20 cellular contexts compared by ENCODE assay signal in genomic region chr6:142087950-142088857, GRCh38. TPM values are rescaled to one million over a fixed set of nuclear protein-coding genes. Genes with fewer than 3 reads are reported as not detected.
DNase-seq lines count a peak whose midpoint lies in the region; ATAC-seq and TF ChIP-seq lines count a peak whose summit lies in the region.
"Had no signal": no experiment of that assay in that cellular context is flagged by ENCODE, and none has a peak within 500 bp of the region (broad histone marks: within the 10 kb centered on the region; RNA-seq: fewer than 3 reads in every experiment).

No MANE protein-coding gene starts in this region.

- TF ChIP-seq CTCF in WTC11 (IDR thresholded peaks at IDR 0.05) (no peak), GM10266 (IDR thresholded peaks at IDR 0.05; ENCODE audit: control insufficient read depth, insufficient read depth, low read depth, missing control alignments) (no peak), transverse colon (IDR thresholded peaks at IDR 0.05) (no peak), suprapubic skin (IDR thresholded peaks at IDR 0.05) (no peak)

- no peak for TF ChIP-seq POLR2A in transverse colon (IDR thresholded peaks at IDR 0.05)
- no peak for TF ChIP-seq POLR2A in suprapubic skin (IDR thresholded peaks at IDR 0.05)

- H3K27me3 ChIP-seq in iPS-15b (ENCODE audit: control insufficient read depth, insufficient read depth, low read length): peaks cover 19% of the 10 kb centered on the region
- peaks cover 13% of the 10 kb centered on the region for H3K27me3 ChIP-seq in skeletal muscle satellite cell (ENCODE audit: control insufficient read depth, insufficient read depth, low read length)
- peaks cover 18% of the 10 kb centered on the region for H3K27me3 ChIP-seq in transverse colon
- peaks cover 17% of the 10 kb centered on the region for H3K27me3 ChIP-seq in suprapubic skin
- H3K27me3 ChIP-seq: SJCRH30 had no signal

- 37 to 47% methylated on average over 4 to 49 of the region's 49 CpGs for WGBS in transverse colon (ENCODE audit: low coverage in 1 of 2), 2 donors
- WGBS in suprapubic skin: 20% methylated on average over 34 of the region's 49 CpGs

- H3K36me3 Mint-ChIP-seq in activated T-cell treated with anti-CD3 and anti-CD28 coated beads, Interleukin-2, amount 50 U/mL, for 24 hours (ENCODE audit: low read depth): no peaks in the 10 kb centered on the region
- H3K36me3 Mint-ChIP-seq in WTC11: no peaks in the 10 kb centered on the region

- POLR2A ChIA-PET in WTC11 (lab: Charles Lee): no interaction called here

- peak overlapping the region; percentile 6 for H3K4me3 Mint-ChIP-seq in activated T-cell treated with anti-CD3 and anti-CD28 coated beads, Interleukin-2, amount 50 U/mL, for 24 hours
- H3K4me3 Mint-ChIP-seq in WTC11: peak overlapping the region; percentile 79
- H3K4me3 Mint-ChIP-seq: activated CD8-positive, alpha-beta T cell treated with anti-CD3 and anti-CD28 coated beads, Interleukin-2, amount 10 ng/mL, durations not matched to agents 7 days and 5 days had no signal

- H3K9ac ChIP-seq in iPS-15b (ENCODE audit: low read depth, low read length): no peak overlapping the region
- H3K9ac ChIP-seq in skeletal muscle satellite cell (ENCODE audit: low read depth, low read length): no peak overlapping the region

- H3K27ac Mint-ChIP-seq in activated T-cell treated with anti-CD3 and anti-CD28 coated beads, Interleukin-2, amount 50 U/mL, for 24 hours: no peak overlapping the region
- H3K27ac Mint-ChIP-seq in WTC11: no peak overlapping the region
- H3K27ac Mint-ChIP-seq: activated CD8-positive, alpha-beta T cell treated with anti-CD3 and anti-CD28 coated beads, Interleukin-2, amount 10 ng/mL, durations not matched to agents 7 days and 5 days had no signal

- peak overlapping the region; percentile 55 for H3K4me2 ChIP-seq in skeletal muscle satellite cell (ENCODE audit: low read length)
- H3K4me2 ChIP-seq: A549, smooth muscle cell had no signal

- H3K27me3 Mint-ChIP-seq in activated T-cell treated with anti-CD3 and anti-CD28 coated beads, Interleukin-2, amount 50 U/mL, for 24 hours: peaks cover 37% of the 10 kb centered on the region
- H3K27me3 Mint-ChIP-seq in WTC11 (ENCODE audit: low read depth): peaks cover 25% of the 10 kb centered on the region

- in situ Hi-C loops in transverse colon (cut with MboI; ENCODE audit: low pct_ligation_motif_present in 1 of 4, low pct_unique_long_range_greater_than_20kb in 1 of 4, low sequenced_read_pairs in 3 of 4): no loop called here

- H3K36me3 ChIP-seq in iPS-15b (ENCODE audit: control insufficient read depth, insufficient read depth, low read length) (no peaks in the 10 kb centered on the region), skeletal muscle satellite cell (ENCODE audit: insufficient read depth, low read length) (no peaks in the 10 kb centered on the region), transverse colon (no peaks in the 10 kb centered on the region), suprapubic skin (no peaks in the 10 kb centered on the region)
- H3K36me3 ChIP-seq: HAP-1, lower lobe of right lung, SJCRH30 had no signal

- CTCF ChIA-PET in WTC11 (lab: Charles Lee): interaction anchor here (0.7 to 1.9 kb wide), 5 partner anchors 16 to 465 kb away, joined by 3 to 17 read pairs (median 5); no protein-coding TSS in a partner anchor

- peak; percentile 81 for ATAC-seq in WTC11
- ATAC-seq: activated CD8-positive, alpha-beta T cell treated with anti-CD3 and anti-CD28 coated beads, Interleukin-2, amount 10 ng/mL, durations not matched to agents 7 days and 5 days had no signal

- H3K9me3 Mint-ChIP-seq in activated T-cell treated with anti-CD3 and anti-CD28 coated beads, Interleukin-2, amount 50 U/mL, for 24 hours: no peaks in the 10 kb centered on the region
- no peaks in the 10 kb centered on the region for H3K9me3 Mint-ChIP-seq in WTC11

- no peaks in the 10 kb centered on the region for H3K9me3 ChIP-seq in iPS-15b (ENCODE audit: control insufficient read depth, insufficient read depth, low read length)
- no peaks in the 10 kb centered on the region for H3K9me3 ChIP-seq in skeletal muscle satellite cell (replicated peaks; ENCODE audit: low read length)
- no peaks in the 10 kb centered on the region for H3K9me3 ChIP-seq in transverse colon
- H3K9me3 ChIP-seq in suprapubic skin: no peaks in the 10 kb centered on the region
- H3K9me3 ChIP-seq: A549, HAP-1, lower lobe of right lung, SJCRH30 had no signal

- H3K4me1 Mint-ChIP-seq in activated T-cell treated with anti-CD3 and anti-CD28 coated beads, Interleukin-2, amount 50 U/mL, for 24 hours (ENCODE audit: low read depth): peaks cover 17% of the 10 kb centered on the region
- H3K4me1 Mint-ChIP-seq in WTC11: peaks cover 7% of the 10 kb centered on the region

- H3K27ac ChIP-seq in transverse colon: no peak overlapping the region
- no peak overlapping the region for H3K27ac ChIP-seq in suprapubic skin
- H3K27ac ChIP-seq: A549, epithelial cell of prostate, lower lobe of right lung, SJCRH30 had no signal

- no peak for DNase-seq in activated T-cell treated with anti-CD3 and anti-CD28 coated beads, Interleukin-2, amount 50 U/mL, for 24 hours
- DNase-seq in activated T-cell treated with anti-CD3 and anti-CD28 coated beads for 4 hours: no peak
- peak; percentile 18 for DNase-seq in WTC11 (ENCODE audit: low spot score)
- no peak for DNase-seq in GM10266 (ENCODE audit: extremely low spot score)
- no peak for DNase-seq in transverse colon
- no peak for DNase-seq in suprapubic skin (ENCODE audit: low spot score in 2 of 2)
- DNase-seq: activated CD8-positive, alpha-beta T cell treated with anti-CD3 and anti-CD28 coated beads, Interleukin-2, amount 10 ng/mL, durations not matched to agents 7 days and 5 days; central memory CD4-positive, alpha-beta T cell; COR-L47; hippocampal formation; Kasumi-1; lower lobe of right lung; substantia nigra had no signal

- intact Hi-C loops in transverse colon (cut with DNase I; ENCODE audit: low total_unique reads): no loop called here

- TF ChIP-seq EP300 in transverse colon (IDR thresholded peaks at IDR 0.05; ENCODE audit: low read depth): no peak
- no peak for TF ChIP-seq EP300 in suprapubic skin (IDR thresholded peaks at IDR 0.05)

- H3K4me1 ChIP-seq in iPS-15b (ENCODE audit: control insufficient read depth, insufficient read depth, low read length) (no peaks in the 10 kb centered on the region), skeletal muscle satellite cell (ENCODE audit: control insufficient read depth, insufficient read depth, low read length) (peaks cover 5% of the 10 kb centered on the region), transverse colon (no peaks in the 10 kb centered on the region), suprapubic skin (peaks cover 9% of the 10 kb centered on the region)
- H3K4me1 ChIP-seq: A549, HAP-1, lower lobe of right lung, SJCRH30 had no signal

- H3K4me3 ChIP-seq in iPS-15b (ENCODE audit: low read depth, low read length) (peak overlapping the region; percentile 65), skeletal muscle satellite cell (ENCODE audit: low read length) (no peak overlapping the region), transverse colon (no peak overlapping the region), suprapubic skin (no peak overlapping the region)
- H3K4me3 ChIP-seq: A549, HAP-1, lower lobe of right lung, SJCRH30, smooth muscle cell had no signal

TF ChIP-seq in WTC11, 78 proteins besides CTCF, POLR2A, EP300 and RAD21 (continues in another document):
- TF ChIP-seq E2F1 (CRISPR knock-in tag; IDR thresholded peaks at IDR 0.05) (no peak), STAT6 (CRISPR knock-in tag; conservative IDR thresholded peaks at IDR 0.05; ENCODE audit: low read depth) (0 out of 2 replicates have a peak, but pooled peaks have one; percentile 2), ATF1 (CRISPR knock-in tag; IDR thresholded peaks at IDR 0.05) (no peak), FOXP1 (CRISPR knock-in tag; IDR thresholded peaks at IDR 0.05; ENCODE audit: borderline replicate concordance) (0 out of 2 replicates have a peak, but pooled peaks have one; percentile 13)

RNA-seq across cellular contexts. Expression of gene GJE1, which starts 44.5 kb away (rescaled TPM):
- not detected in 3 replicates for total RNA-seq in WTC11 (2021)
- total RNA-seq in skeletal muscle satellite cell (2012; rRNA removed): not detected in 2 replicates
- total RNA-seq in transverse colon: not detected
- total RNA-seq in suprapubic skin: not detected
- total RNA-seq: activated CD8-positive, alpha-beta T cell treated with anti-CD3 and anti-CD28 coated beads, Interleukin-2, amount 10 ng/mL, durations not matched to agents 7 days and 5 days; lower lobe of right lung; SJCRH30; smooth muscle cell had no signal

RNA-seq across cellular contexts. Expression of gene NMBR, which starts 58.7 kb away (rescaled TPM):
- total RNA-seq in WTC11 (2021): not detected in 3 replicates
- total RNA-seq in skeletal muscle satellite cell (2012; rRNA removed): not detected in 2 replicates
- not detected for total RNA-seq in transverse colon
- total RNA-seq in suprapubic skin: under 1 TPM in 1 of 4 donors, not detected in 3; 0.72 TPM
- total RNA-seq: activated CD8-positive, alpha-beta T cell treated with anti-CD3 and anti-CD28 coated beads, Interleukin-2, amount 10 ng/mL, durations not matched to agents 7 days and 5 days; lower lobe of right lung; smooth muscle cell had no signal

RNA-seq across cellular contexts. Expression of gene VTA1, which starts 58.9 kb away (rescaled TPM):
- total RNA-seq in WTC11 (2021) (55.4 to 56.3 TPM (median 56.0 TPM) in 3 replicates), transverse colon (10 to 100 TPM; 10.5 to 52.6 (median 37.2) TPM), suprapubic skin (10 to 100 TPM; 35.5 to 58.1 (median 40.5) TPM)
- total RNA-seq in skeletal muscle satellite cell (2012; rRNA removed): 65.4 and 65.5 TPM in 2 replicates
